8 cellular contexts compared by ENCODE assay signal in the genomic region with DNA sequence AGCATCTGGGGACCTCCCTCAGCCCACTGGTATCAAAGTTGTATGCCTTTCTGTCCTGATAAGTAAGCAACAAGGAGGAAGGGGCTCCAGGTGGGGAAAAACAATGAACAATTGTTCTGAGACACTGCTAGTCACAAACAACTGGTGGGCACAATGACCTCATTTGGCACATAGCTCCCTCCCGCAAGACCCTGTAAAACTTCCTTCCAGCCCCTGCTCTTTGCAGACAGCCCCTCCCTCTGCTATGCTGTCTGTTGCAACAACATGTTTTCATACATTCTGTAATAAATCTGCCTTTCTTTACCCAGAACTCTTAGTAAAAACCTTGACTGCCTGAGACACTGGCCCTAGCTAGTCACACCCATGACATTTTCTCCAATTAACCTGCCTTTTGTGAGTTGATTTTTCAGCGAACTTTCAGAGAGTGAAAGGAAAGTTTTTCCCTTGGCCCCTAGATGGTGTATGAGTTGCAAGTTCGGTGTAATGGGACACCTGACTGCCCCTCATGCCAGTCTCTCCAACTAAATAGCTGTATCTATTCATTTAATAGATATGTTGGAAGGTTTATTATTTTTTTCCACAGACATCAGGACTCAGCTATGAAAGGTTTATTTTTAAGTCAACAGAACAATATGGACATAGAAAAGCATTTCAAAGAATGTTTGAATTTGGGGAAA.
A peak's percentile ranks its signal among the peaks of the same experiment; 100 is the strongest.
DNase-seq lines count a peak whose midpoint lies in the region; ATAC-seq, FAIRE-seq and TF ChIP-seq lines count a peak whose summit lies in the region.

No MANE protein-coding gene starts in this region.

- peaks cover 2% of the 10 kb centered on the region for H3K4me1 ChIP-seq in endothelial cell of umbilical vein (ENCODE audit: control insufficient read depth, extremely low read depth, insufficient read depth, low read length)
- no peaks in the 10 kb centered on the region for H3K4me1 ChIP-seq in osteoblast (ENCODE audit: insufficient read depth, low read length)
- H3K4me1 ChIP-seq in lower lobe of right lung, result no peaks in the 10 kb centered on the region

- H3K9me1 ChIP-seq in endothelial cell of umbilical vein (replicated peaks; ENCODE audit: control insufficient read depth, extremely low read depth, insufficient read depth, low read length), result no peaks in the 10 kb centered on the region

- H3K4me2 ChIP-seq in endothelial cell of umbilical vein (ENCODE audit: insufficient read depth, low read length), result no peak overlapping the region
- H3K4me2 ChIP-seq in osteoblast (ENCODE audit: insufficient read depth, low read length), result peak overlapping the region; percentile 24

- intact Hi-C loops in endothelial cell of umbilical vein (cut with micrococcal nuclease), result no loop called here
- intact Hi-C loops in lower lobe of right lung (cut with DNase I), result no loop called here

- CTCF ChIA-PET in endothelial cell of umbilical vein (lab: Charles Lee), result interaction anchor here (1.0 kb wide), 2 partner anchors 25 to 64 kb away, joined by 3 to 5 read pairs; no protein-coding TSS in a partner anchor

- BruUV-seq in endothelial cell of umbilical vein (replicated peaks; lab: Mats Ljungman, UMichigan), result TSS peak; percentile 54

- DNase-seq in GM12864 (ENCODE audit: low read depth) (no peak), NCI-H748 (lab: John Stamatoyannopoulos, UW; ENCODE audit: unreplicated experiment) (peak; percentile 55), endothelial cell of umbilical vein (ENCODE audit: low read depth, low spot score) (peak; percentile 56), osteoblast (ENCODE audit: insufficient read length, low spot score, missing footprints) (no peak), NCI-H128 (lab: John Stamatoyannopoulos, UW; ENCODE audit: unreplicated experiment) (no peak), lower lobe of right lung (no peak), UCSD-AML1 (lab: John Stamatoyannopoulos, UW; ENCODE audit: unreplicated experiment) (no peak)

- no peak for TF ChIP-seq POLR2A in endothelial cell of umbilical vein (IDR thresholded peaks at IDR 0.05; ENCODE audit: low read depth, low read length)

- H3K4me3 ChIP-seq in GM12864 (ENCODE audit: low read depth, low read length) (no peak overlapping the region), endothelial cell of umbilical vein (replicated peaks in 1 of 3; ENCODE audit: insufficient read depth in 1 of 3, low read depth in 1 of 3, low read length in 3 of 3) (no peak overlapping the region), osteoblast (ENCODE audit: insufficient read depth, low read length) (no peak overlapping the region), lower lobe of right lung (no peak overlapping the region)

- ATAC-seq in lower lobe of right lung (no peak), HG03432 (IDR thresholded peaks at IDR 0.05; ENCODE audit: unreplicated experiment) (no peak)

- no peaks in the 10 kb centered on the region for H3K36me3 ChIP-seq in endothelial cell of umbilical vein (ENCODE audit: control insufficient read depth in 2 of 2, extremely low read depth in 1 of 2, insufficient read depth in 2 of 2, low read length in 2 of 2)
- no peaks in the 10 kb centered on the region for H3K36me3 ChIP-seq in osteoblast (ENCODE audit: insufficient read depth, low read length)
- H3K36me3 ChIP-seq in lower lobe of right lung, result peaks cover 43% of the 10 kb centered on the region

- no peak overlapping the region for H2AFZ ChIP-seq in endothelial cell of umbilical vein (ENCODE audit: low read depth, low read length)
- H2AFZ ChIP-seq in osteoblast (ENCODE audit: low read length), result peak overlapping the region; percentile 66

- TF ChIP-seq CTCF in GM12864 (IDR thresholded peaks at IDR 0.05; ENCODE audit: low read depth, low read length, missing control alignments), result peak; percentile 27
- peak in 1 of 2 donors; percentile 15 for TF ChIP-seq CTCF in endothelial cell of umbilical vein (IDR thresholded peaks at IDR 0.05; ENCODE audit: extremely low read depth in 1 of 2, insufficient read depth in 1 of 2, low read depth in 1 of 2, low read length in 2 of 2)
- peak; percentile 41 for TF ChIP-seq CTCF in osteoblast (IDR thresholded peaks at IDR 0.05; ENCODE audit: extremely low read depth, low read depth, low read length)
- TF ChIP-seq CTCF in lower lobe of right lung (IDR thresholded peaks at IDR 0.05), result no peak

- H3K9ac ChIP-seq in endothelial cell of umbilical vein (replicated peaks; ENCODE audit: extremely low read depth, insufficient read depth, low read length), result no peak overlapping the region

- POLR2A ChIA-PET in endothelial cell of umbilical vein (lab: Charles Lee), result no interaction called here

- H3K27ac ChIP-seq in endothelial cell of umbilical vein (ENCODE audit: insufficient read depth, low read depth, low read length), result peak overlapping the region; percentile 22
- no peak overlapping the region for H3K27ac ChIP-seq in osteoblast (ENCODE audit: low read depth, low read length)
- no peak overlapping the region for H3K27ac ChIP-seq in lower lobe of right lung

- no peaks in the 10 kb centered on the region for H3K9me3 ChIP-seq in endothelial cell of umbilical vein (replicated peaks; ENCODE audit: control insufficient read depth, insufficient read depth, low read length)
- H3K9me3 ChIP-seq in osteoblast (ENCODE audit: low read depth, low read length), result no peaks in the 10 kb centered on the region
- H3K9me3 ChIP-seq in lower lobe of right lung, result no peaks in the 10 kb centered on the region

- no peaks in the 10 kb centered on the region for H3K27me3 ChIP-seq in endothelial cell of umbilical vein (ENCODE audit: control insufficient read depth in 2 of 2, insufficient read depth in 2 of 2, low read length in 2 of 2)
- H3K27me3 ChIP-seq in osteoblast (ENCODE audit: insufficient read depth, low read length), result no peaks in the 10 kb centered on the region
- H3K27me3 ChIP-seq in lower lobe of right lung (ENCODE audit: low read depth), result no peaks in the 10 kb centered on the region

- H4K20me1 ChIP-seq in endothelial cell of umbilical vein (replicated peaks; ENCODE audit: control insufficient read depth, extremely low read depth, insufficient read depth, low read length), result no peaks in the 10 kb centered on the region
- no peaks in the 10 kb centered on the region for H4K20me1 ChIP-seq in osteoblast (ENCODE audit: insufficient read depth, low read length)

- H3K79me2 ChIP-seq in endothelial cell of umbilical vein (ENCODE audit: control insufficient read depth, insufficient read depth, low read length) (no peaks in the 10 kb centered on the region), osteoblast (ENCODE audit: insufficient read depth, low read length) (no peaks in the 10 kb centered on the region)

- FAIRE-seq in endothelial cell of umbilical vein (lab: Jason Lieb, UNC), result peak; percentile 12

- dilution Hi-C loops in endothelial cell of umbilical vein (cut with MboI; ENCODE audit: extremely low pct_ligation_motif_present, low sequenced_read_pairs), result no loop called here

TF ChIP-seq in endothelial cell of umbilical vein, 7 proteins besides CTCF, POLR2A, EP300 and RAD21:
- no peak for TF ChIP-seq POLR2AphosphoS5 (IDR thresholded peaks at IDR 0.05; ENCODE audit: insufficient read depth, low read depth, low read length)
- TF ChIP-seq, protein P1, sequence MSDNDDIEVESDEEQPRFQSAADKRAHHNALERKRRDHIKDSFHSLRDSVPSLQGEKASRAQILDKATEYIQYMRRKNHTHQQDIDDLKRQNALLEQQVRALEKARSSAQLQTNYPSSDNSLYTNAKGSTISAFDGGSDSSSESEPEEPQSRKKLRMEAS (IDR thresholded peaks at IDR 0.05; ENCODE audit: insufficient read depth, insufficient read length), result no peak
- no peak for TF ChIP-seq GATA2 (IDR thresholded peaks at IDR 0.05; ENCODE audit: insufficient read depth, insufficient read length, low read depth, low read length)
- TF ChIP-seq JUN (IDR thresholded peaks at IDR 0.05; ENCODE audit: borderline replicate concordance, insufficient read depth, insufficient read length, low read depth), result no peak
- TF ChIP-seq MYC (IDR thresholded peaks at IDR 0.05; ENCODE audit: low read depth, low read length), result no peak
- TF ChIP-seq EZH2 (IDR thresholded peaks at IDR 0.05; ENCODE audit: borderline replicate concordance, low read depth, low read length, severe bottlenecking), result no peak
- no peak for TF ChIP-seq FOS (IDR thresholded peaks at IDR 0.05; ENCODE audit: borderline replicate concordance, insufficient read depth, low read length)

Comparison
In these comparisons a context has a peak if more than half of its experiments do, and no peak if none do; other contexts are left out.
1. DNase-seq: peak in NCI-H748 (single experiment) and endothelial cell of umbilical vein (single experiment); none in GM12864 (single experiment), osteoblast (single experiment), NCI-H128 (single experiment), lower lobe of right lung (single experiment) and UCSD-AML1 (single experiment).